In the genomic region with DNA sequence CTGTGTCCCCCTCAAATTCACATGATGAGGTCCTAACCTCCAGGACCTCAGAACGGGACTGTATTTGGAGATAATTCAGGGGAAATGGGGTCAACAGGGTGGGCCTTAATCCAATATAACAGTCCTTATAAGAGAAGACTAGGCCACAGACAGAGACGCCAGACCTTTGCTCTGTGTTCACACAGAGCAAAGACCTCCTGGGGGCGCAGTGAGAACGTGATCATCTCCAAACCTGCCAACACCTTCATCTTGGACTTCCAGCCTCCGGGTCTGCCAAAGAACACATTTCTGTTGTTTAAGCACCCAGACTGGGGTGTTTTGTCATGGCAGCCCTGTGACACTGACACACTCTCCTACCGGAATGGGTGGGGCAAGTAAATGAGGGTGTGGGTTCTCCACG, we compare ENCODE assay signal across 22 cellular contexts.
"Had no signal": no experiment of that assay in that cellular context is flagged by ENCODE, and none has a peak within 500 bp of the region (broad histone marks: within the 10 kb centered on the region; RNA-seq: fewer than 3 reads in every experiment).

No MANE protein-coding gene starts in this region.

- H3K4me1 ChIP-seq: colonic mucosa, heart left ventricle, right atrium auricular region, tibial artery, upper lobe of left lung, vagina had no signal

- FAIRE-seq: endometrium, frontal cortex, small intestine had no signal

- H3K36me3 ChIP-seq: colonic mucosa, heart left ventricle, neutrophil, ovary, right atrium auricular region, tibial artery, upper lobe of left lung, vagina had no signal

- DNase-seq: colonic mucosa; effector CD4-positive, alpha-beta T cell; heart left ventricle; hippocampal formation; left colon; left ventricle myocardium superior; mesendoderm; naive B cell; ovary; small intestine; stimulated activated CD4-positive, alpha-beta T cell treated with anti-CD3 and anti-CD28 coated beads, Interleukin-12 subunit alpha, Interleukin-12 subunit beta, amount 100 ng/mL, for 4 hours; tibial artery; upper lobe of left lung had no signal

- H3K27me3 Mint-ChIP-seq: stimulated activated naive CD8-positive, alpha-beta T cell treated with anti-CD3 and anti-CD28 coated beads, Interleukin-15, Interleukin-2, amounts not matched to agents 100 ng/mL and 50 ng/mL, for 24 hours had no signal

- ATAC-seq: esophagus mucosa; heart left ventricle; left colon; left ventricle myocardium superior; stimulated activated effector memory CD8-positive, alpha-beta T cell treated with anti-CD3 and anti-CD28 coated beads, Interleukin-12 subunit alpha, Interleukin-12 subunit beta, amount 100 ng/mL, for 72 hours had no signal

- H3K36me3 Mint-ChIP-seq: naive B cell; stimulated activated effector memory CD8-positive, alpha-beta T cell treated with anti-CD3 and anti-CD28 coated beads, Interleukin-12 subunit alpha, Interleukin-12 subunit beta, amount 100 ng/mL, for 72 hours had no signal

- H3K4me3 ChIP-seq: colonic mucosa, heart left ventricle, ovary, right atrium auricular region, tibial artery, upper lobe of left lung, vagina had no signal

- H3K4me1 Mint-ChIP-seq: naive B cell; stimulated activated effector memory CD8-positive, alpha-beta T cell treated with anti-CD3 and anti-CD28 coated beads, Interleukin-12 subunit alpha, Interleukin-12 subunit beta, amount 100 ng/mL, for 72 hours had no signal

- H3K9me3 Mint-ChIP-seq: stimulated activated naive CD8-positive, alpha-beta T cell treated with anti-CD3 and anti-CD28 coated beads, Interleukin-15, Interleukin-2, amounts not matched to agents 100 ng/mL and 50 ng/mL, for 24 hours had no signal

- H3K27ac ChIP-seq: colonic mucosa, heart left ventricle, neutrophil, ovary, right atrium auricular region, tibial artery, upper lobe of left lung, vagina had no signal

- H3K9me3 ChIP-seq: colonic mucosa, neutrophil, ovary, right atrium auricular region, tibial artery, vagina had no signal

- H3K27ac Mint-ChIP-seq: naive B cell; stimulated activated effector memory CD8-positive, alpha-beta T cell treated with anti-CD3 and anti-CD28 coated beads, Interleukin-12 subunit alpha, Interleukin-12 subunit beta, amount 100 ng/mL, for 72 hours; stimulated activated naive CD8-positive, alpha-beta T cell treated with anti-CD3 and anti-CD28 coated beads, Interleukin-15, Interleukin-2, amounts not matched to agents 100 ng/mL and 50 ng/mL, for 24 hours had no signal

- H3K27me3 ChIP-seq: colonic mucosa, heart left ventricle, neutrophil, ovary, right atrium auricular region, tibial artery, upper lobe of left lung, vagina had no signal

- H3K4me3 Mint-ChIP-seq: naive B cell; nephron; stimulated activated effector memory CD8-positive, alpha-beta T cell treated with anti-CD3 and anti-CD28 coated beads, Interleukin-12 subunit alpha, Interleukin-12 subunit beta, amount 100 ng/mL, for 72 hours; stimulated activated naive CD8-positive, alpha-beta T cell treated with anti-CD3 and anti-CD28 coated beads, Interleukin-15, Interleukin-2, amounts not matched to agents 100 ng/mL and 50 ng/mL, for 24 hours had no signal
